ENCODE assay signal across 1 cellular context in the genomic region with DNA sequence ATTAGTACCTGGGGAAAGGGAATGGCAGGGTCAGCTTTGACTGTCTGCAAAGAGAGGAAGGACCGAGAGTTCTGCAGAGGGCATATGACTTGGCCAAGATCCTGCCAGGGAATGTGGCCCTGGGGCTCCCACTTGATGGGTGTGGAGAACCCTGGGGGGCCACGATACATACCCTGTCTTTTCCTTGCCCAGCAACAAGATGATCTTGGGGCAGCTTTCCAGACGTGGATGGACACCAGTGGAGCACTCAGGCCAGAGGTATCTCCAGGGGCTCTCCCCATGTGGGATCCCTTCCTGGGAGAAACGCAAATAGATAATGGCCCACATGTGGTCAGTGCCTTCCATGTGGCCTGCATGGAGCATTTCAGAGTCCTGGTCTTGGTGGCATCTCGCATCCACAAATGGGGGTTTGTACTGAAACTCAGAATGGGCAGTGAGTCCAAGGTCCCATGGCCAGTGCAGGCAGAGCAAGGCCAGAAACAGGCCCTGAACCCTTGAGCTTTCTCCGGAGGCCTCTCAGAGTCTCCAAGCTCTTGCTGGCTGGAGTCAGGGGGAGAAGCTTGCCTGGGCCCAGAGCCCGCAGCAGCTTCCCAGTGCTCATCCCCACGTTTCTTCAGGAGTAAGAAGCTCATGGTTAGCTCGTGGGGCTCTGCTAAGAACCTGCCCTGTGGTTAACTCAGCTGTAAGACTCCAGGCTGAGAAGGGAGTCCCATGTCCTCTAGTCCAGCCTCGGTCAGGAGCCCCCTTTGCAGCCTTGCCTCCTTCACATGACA.
TF ChIP-seq lines count a peak whose summit lies in the region.

No MANE protein-coding gene starts in this region.

TF ChIP-seq in GM23338, 12 proteins besides CTCF, POLR2A, EP300 and RAD21:
- TF ChIP-seq STAT1 (IDR thresholded peaks at IDR 0.05; ENCODE audit: unreplicated experiment): no peak
- no peak for TF ChIP-seq ETS1 (IDR thresholded peaks at IDR 0.05)
- TF ChIP-seq POLR2AphosphoS5 (IDR thresholded peaks at IDR 0.05; ENCODE audit: low read depth): no peak
- no peak for TF ChIP-seq ZNF114 (CRISPR knock-in tag; IDR thresholded peaks at IDR 0.05)
- TF ChIP-seq REST (IDR thresholded peaks at IDR 0.05; ENCODE audit: unreplicated experiment): no peak
- TF ChIP-seq EZH2phosphoT487 (IDR thresholded peaks at IDR 0.05; ENCODE audit: unreplicated experiment): no peak
- no peak for TF ChIP-seq EZH2 (IDR thresholded peaks at IDR 0.05; ENCODE audit: low read depth, unreplicated experiment)
- no peak for TF ChIP-seq CREB1 (CRISPR knock-in tag; IDR thresholded peaks at IDR 0.05; ENCODE audit: low read depth)
- TF ChIP-seq JUNB (IDR thresholded peaks at IDR 0.05; ENCODE audit: unreplicated experiment): no peak
- TF ChIP-seq ZNF331 (CRISPR knock-in tag; IDR thresholded peaks at IDR 0.05; ENCODE audit: low read depth): no peak
